In the genomic region with DNA sequence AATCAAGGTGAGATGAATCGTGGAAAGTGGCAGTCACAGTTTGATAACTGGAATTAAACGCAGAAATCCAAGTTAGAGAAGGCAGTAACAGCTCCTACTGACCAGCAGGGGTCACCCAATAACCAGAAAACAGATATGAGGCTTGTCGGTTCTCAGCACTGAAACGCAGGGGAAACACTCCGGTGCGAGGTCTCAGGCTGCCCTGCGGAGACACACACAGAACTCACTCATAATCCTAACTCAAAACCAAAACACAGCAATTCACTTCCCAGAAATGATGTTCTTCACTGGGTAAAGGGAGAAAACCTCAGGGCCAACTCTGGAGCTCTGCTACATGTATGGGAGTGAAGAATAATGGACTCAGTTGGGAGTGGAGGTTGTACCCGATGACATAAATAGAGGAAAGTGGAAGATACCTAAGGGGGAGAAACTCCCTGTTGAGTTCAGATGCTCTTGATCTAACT, we compare ENCODE assay signal across 8 cellular contexts.
A peak's percentile ranks its signal among the peaks of the same experiment; 100 is the strongest.
DNase-seq lines count a peak whose midpoint lies in the region; ATAC-seq, FAIRE-seq and TF ChIP-seq lines count a peak whose summit lies in the region.

No MANE protein-coding gene starts in this region.

- DNase-seq in activated naive CD4-positive, alpha-beta T cell treated with anti-CD3 and anti-CD28 coated beads, Interleukin-2, amount 10 ng/mL, durations not matched to agents 7 days and 5 days, result peak; percentile 39
- no peak for DNase-seq in activated naive CD4-positive, alpha-beta T cell treated with Interleukin-2 at 50 U/mL for 16 hours
- DNase-seq in HTR-8/SVneo (ENCODE audit: insufficient read length, low spot score) (peak; percentile 54), Peyer's patch (peak in 1 of 3 donors; percentile 51), T47D (ENCODE audit: low read depth in 1 of 2, low spot score in 1 of 2) (peak; percentile 17 to 79), iris pigment epithelial cell (ENCODE audit: low read depth) (peak; percentile 76)
- DNase-seq in stimulated activated CD8-positive, alpha-beta memory T cell treated with anti-CD3 and anti-CD28 coated beads, Interleukin-4, amount 100 ng/mL, for 48 hours, result peak; percentile 33

- H3K4me3 Mint-ChIP-seq in activated naive CD4-positive, alpha-beta T cell treated with anti-CD3 and anti-CD28 coated beads, Interleukin-2, amount 10 ng/mL, durations not matched to agents 7 days and 5 days, result no peak overlapping the region

- peak in 5 of 6 experiments; percentile 26 to 77 (median 66) for TF ChIP-seq CTCF in Peyer's patch (IDR thresholded peaks at IDR 0.05)

- no peak overlapping the region for H3K27ac ChIP-seq in Peyer's patch

- no peaks in the 10 kb centered on the region for H3K27me3 Mint-ChIP-seq in activated naive CD4-positive, alpha-beta T cell treated with anti-CD3 and anti-CD28 coated beads, Interleukin-2, amount 10 ng/mL, durations not matched to agents 7 days and 5 days

- ATAC-seq in GM21723 (IDR thresholded peaks at IDR 0.05; ENCODE audit: unreplicated experiment), result peak; percentile 97

- no peaks in the 10 kb centered on the region for H3K4me1 Mint-ChIP-seq in activated naive CD4-positive, alpha-beta T cell treated with anti-CD3 and anti-CD28 coated beads, Interleukin-2, amount 10 ng/mL, durations not matched to agents 7 days and 5 days

- no peak overlapping the region for H3K27ac Mint-ChIP-seq in activated naive CD4-positive, alpha-beta T cell treated with anti-CD3 and anti-CD28 coated beads, Interleukin-2, amount 10 ng/mL, durations not matched to agents 7 days and 5 days

- no peaks in the 10 kb centered on the region for H3K36me3 ChIP-seq in Peyer's patch

- peak; percentile 83 for FAIRE-seq in HTR-8/SVneo (lab: Jason Lieb, UNC)

- in situ Hi-C loops in T47D (cut with HindIII; ENCODE audit: low pct_unique_long_range_greater_than_20kb, low sequenced_read_pairs), result no loop called here

- H3K4me3 ChIP-seq in Peyer's patch, result no peak overlapping the region

- H3K27me3 ChIP-seq in Peyer's patch, result no peaks in the 10 kb centered on the region

- CTCF ChIA-PET in activated naive CD4-positive, alpha-beta T cell treated with anti-CD3 and anti-CD28 coated beads, Interleukin-2, amount 10 ng/mL, durations not matched to agents 7 days and 5 days (lab: Charles Lee), result interaction anchor here (1.6 to 2.3 kb wide), 2 partner anchors 9 to 17 kb away, joined by 4 to 7 read pairs; no protein-coding TSS in a partner anchor

- no peak for TF ChIP-seq POLR2A in Peyer's patch (IDR thresholded peaks at IDR 0.05)

- H3K4me1 ChIP-seq in Peyer's patch, result no peaks in the 10 kb centered on the region

- no peaks in the 10 kb centered on the region for H3K9me3 Mint-ChIP-seq in activated naive CD4-positive, alpha-beta T cell treated with anti-CD3 and anti-CD28 coated beads, Interleukin-2, amount 10 ng/mL, durations not matched to agents 7 days and 5 days

- no peaks in the 10 kb centered on the region for H3K36me3 Mint-ChIP-seq in activated naive CD4-positive, alpha-beta T cell treated with anti-CD3 and anti-CD28 coated beads, Interleukin-2, amount 10 ng/mL, durations not matched to agents 7 days and 5 days

- no peaks in the 10 kb centered on the region for H3K9me3 ChIP-seq in Peyer's patch
